ENCODE assay signal across 20 cellular contexts in genomic region chr5:180129291-180130190, GRCh38. TPM values are rescaled to one million over a fixed set of nuclear protein-coding genes. Genes with fewer than 3 reads are reported as not detected.
A peak's percentile ranks its signal among the peaks of the same experiment; 100 is the strongest.
DNase-seq lines count a peak whose midpoint lies in the region; ATAC-seq, FAIRE-seq and TF ChIP-seq lines count a peak whose summit lies in the region.
"Had no signal": no experiment of that assay in that cellular context is flagged by ENCODE, and none has a peak within 500 bp of the region (broad histone marks: within the 10 kb centered on the region; RNA-seq: fewer than 3 reads in every experiment).

No MANE protein-coding gene starts in this region.

- no TSS peak for BruUV-seq in mammary epithelial cell (replicated peaks; lab: Mats Ljungman, UMichigan)

- 74% methylated on average over 21 of the region's 27 CpGs for whole genome bisulfite sequencing in mammary epithelial cell (ENCODE audit: low coverage, missing lambda C conversion rate)
- 86% methylated on average over 7 of the region's 27 CpGs for WGBS in suprapubic skin

- no peak overlapping the region for H2AFZ ChIP-seq in mammary epithelial cell (ENCODE audit: low read depth, low read length)

- TF ChIP-seq EP300 in suprapubic skin (IDR thresholded peaks at IDR 0.05), result no peak

- TF ChIP-seq CTCF in breast epithelium (IDR thresholded peaks at IDR 0.05), result no peak
- peak in 1 of 2 donors; percentile 6 for TF ChIP-seq CTCF in mammary epithelial cell (conservative IDR thresholded peaks at IDR 0.05 in 1 of 2, IDR thresholded peaks at IDR 0.05 in 1 of 2; ENCODE audit: extremely low read depth in 1 of 2, insufficient read depth in 1 of 2, low read depth in 1 of 2, low read length in 2 of 2)
- TF ChIP-seq CTCF in kidney (IDR thresholded peaks at IDR 0.05; ENCODE audit: borderline replicate concordance, extremely low read depth, insufficient read depth), result no peak
- TF ChIP-seq CTCF in suprapubic skin (IDR thresholded peaks at IDR 0.05), result no peak

- H3K36me3 ChIP-seq in breast epithelium, result no peaks in the 10 kb centered on the region
- H3K36me3 ChIP-seq in mammary epithelial cell (ENCODE audit: insufficient read depth, low read length), result no peaks in the 10 kb centered on the region
- no peaks in the 10 kb centered on the region for H3K36me3 ChIP-seq in kidney (ENCODE audit: control insufficient read depth in 1 of 2, insufficient read depth in 2 of 2, low read length in 2 of 2)
- H3K36me3 ChIP-seq in suprapubic skin, result no peaks in the 10 kb centered on the region
- H3K36me3 ChIP-seq: thoracic aorta had no signal

- dilution Hi-C loops in mammary epithelial cell (cut with HindIII; ENCODE audit: low sequenced_read_pairs), result loop anchor here (5.0 kb wide), 1 partner anchor 73 kb away; no protein-coding TSS in a partner anchor

- no peak overlapping the region for H3K27ac ChIP-seq in breast epithelium
- no peak overlapping the region for H3K27ac ChIP-seq in mammary epithelial cell (ENCODE audit: insufficient read depth, low read depth, low read length)
- no peak overlapping the region for H3K27ac ChIP-seq in kidney (ENCODE audit: low read depth in 2 of 2, low read length in 2 of 2)
- no peak overlapping the region for H3K27ac ChIP-seq in suprapubic skin
- H3K27ac ChIP-seq: thoracic aorta had no signal

- DNase-seq in breast epithelium (ENCODE audit: low spot score in 2 of 2) (peak; percentile 10 to 25), mammary epithelial cell (no peak), kidney (peak; percentile 41), suprapubic skin (ENCODE audit: low spot score in 2 of 2) (peak; percentile 27 to 62), NCI-H2029 treated with DMSO at 0.1 percent for 48 hours (lab: John Stamatoyannopoulos, UW) (no peak), DMS 273 (lab: John Stamatoyannopoulos, UW; ENCODE audit: unreplicated experiment) (no peak)
- DNase-seq in activated CD8-positive, alpha-beta memory T cell treated with anti-CD3 and anti-CD28 coated beads, Interleukin-2, amount 50 U/mL, for 48 hours, result peak; percentile 30
- DNase-seq: activated CD4-positive, alpha-beta T cell treated with anti-CD3 and anti-CD28 coated beads, Interleukin-2, amount 50 U/mL, for 1 hour; cortex of kidney; foreskin fibroblast; GF-D8; Kasumi-1; kidney glomerular epithelial cell; NCI-H1092; NCI-H2081; NCI-H510A had no signal

- H3K79me2 ChIP-seq in mammary epithelial cell (ENCODE audit: insufficient read depth, low read length), result no peaks in the 10 kb centered on the region

- intact Hi-C loops in breast epithelium (cut with DNase I; ENCODE audit: low total_unique reads), result loop anchor here (10.0 kb wide), 1 partner anchor 1375 kb away; no protein-coding TSS in a partner anchor
- intact Hi-C loops in mammary epithelial cell (cut with micrococcal nuclease), result loop anchor here (5.0 kb wide), 1 partner anchor 478 kb away; no protein-coding TSS in a partner anchor
- intact Hi-C loops in kidney (cut with DNase I), result no loop called here

- no peak for FAIRE-seq in kidney (lab: Jason Lieb, UNC)
- FAIRE-seq: GM12878 had no signal

- H3K27me3 ChIP-seq in breast epithelium (no peaks in the 10 kb centered on the region), mammary epithelial cell (ENCODE audit: insufficient read depth, low read length) (no peaks in the 10 kb centered on the region), suprapubic skin (peaks cover 16% of the 10 kb centered on the region)

- CTCF ChIA-PET in mammary epithelial cell (lab: Charles Lee; ENCODE audit: low non-redundant PET), result no interaction called here

- H4K20me1 ChIP-seq in mammary epithelial cell (ENCODE audit: insufficient read depth, low read length), result no peaks in the 10 kb centered on the region

- no peak for TF ChIP-seq POLR2A in breast epithelium (IDR thresholded peaks at IDR 0.05)
- TF ChIP-seq POLR2A in suprapubic skin (IDR thresholded peaks at IDR 0.05), result no peak

- H3K4me3 ChIP-seq in breast epithelium (no peak overlapping the region), mammary epithelial cell (replicated peaks in 1 of 3; ENCODE audit: insufficient read depth in 1 of 3, low read depth in 2 of 3, low read length in 3 of 3) (no peak overlapping the region), kidney (ENCODE audit: low read length in 2 of 2) (no peak overlapping the region), suprapubic skin (no peak overlapping the region)
- H3K4me3 ChIP-seq: GM12878, thoracic aorta had no signal

- H3K4me1 ChIP-seq in breast epithelium (peaks cover 0 to 6% of the 10 kb centered on the region in 2 donors), mammary epithelial cell (ENCODE audit: insufficient read depth, low read length) (peaks cover 4% of the 10 kb centered on the region), kidney (ENCODE audit: control insufficient read depth in 1 of 2, insufficient read depth in 1 of 2, low read depth in 1 of 2, low read length in 2 of 2) (peaks cover 0 to 3% of the 10 kb centered on the region in 2 donors), suprapubic skin (peaks cover 6% of the 10 kb centered on the region)

- no peak overlapping the region for H3K9ac ChIP-seq in mammary epithelial cell (ENCODE audit: insufficient read depth, low read length)
- no peak overlapping the region for H3K9ac ChIP-seq in kidney (ENCODE audit: low read length in 2 of 2)

- H3K4me2 ChIP-seq in mammary epithelial cell (ENCODE audit: insufficient read depth, low read depth, low read length), result no peak overlapping the region

- in situ Hi-C loops in mammary epithelial cell (cut with MboI; ENCODE audit: low sequenced_read_pairs in 2 of 2), result no loop called here

- H3K9me3 ChIP-seq in breast epithelium (no peaks in the 10 kb centered on the region), mammary epithelial cell (replicated peaks; ENCODE audit: insufficient read depth, low read length) (no peaks in the 10 kb centered on the region), kidney (ENCODE audit: control insufficient read depth in 1 of 2, low read length in 2 of 2) (no peaks in the 10 kb centered on the region), suprapubic skin (no peaks in the 10 kb centered on the region)
- H3K9me3 ChIP-seq: thoracic aorta had no signal

- ATAC-seq in GM21381 (IDR thresholded peaks at IDR 0.05; ENCODE audit: unreplicated experiment), result no peak
- ATAC-seq: activated naive CD4-positive, alpha-beta T cell treated with anti-CD3 and anti-CD28 coated beads, Interleukin-2, amount 50 U/mL, for 72 hours; GM12878 had no signal

RNA-seq across cellular contexts. Expression of gene RNF130, which starts 58.0 kb away (rescaled TPM):
- total RNA-seq in breast epithelium, result 100 to 1,000 TPM; 114 to 267 (median 143) TPM
- total RNA-seq in mammary epithelial cell, result 10 to 100 TPM; 13.3 to 18.4 TPM
- 14.8 TPM for polyA plus RNA-seq in mammary epithelial cell
- 15.6 TPM for polyA minus RNA-seq in mammary epithelial cell
- total RNA-seq in kidney, result 73.9 TPM
- 88.1 TPM for polyA plus RNA-seq in kidney (ENCODE audit: insufficient read depth, low read depth, low replicate concordance)
- 10 to 100 TPM; 24.8 to 37.2 (median 29.8) TPM for total RNA-seq in suprapubic skin

Comparison
In these comparisons a context has a peak if more than half of its experiments do, and no peak if none do; other contexts are left out.
1. DNase-seq: peak in breast epithelium (2 of 2), activated CD8-positive, alpha-beta memory T cell treated with anti-CD3 and anti-CD28 coated beads, Interleukin-2, amount 50 U/mL, for 48 hours (single experiment), kidney (single experiment) and suprapubic skin (2 of 2); none in mammary epithelial cell (single experiment), NCI-H2029 treated with DMSO at 0.1 percent for 48 hours (single experiment) and DMS 273 (single experiment).